Comparison of ENCODE assay signal across 17 cellular contexts in the genomic region with DNA sequence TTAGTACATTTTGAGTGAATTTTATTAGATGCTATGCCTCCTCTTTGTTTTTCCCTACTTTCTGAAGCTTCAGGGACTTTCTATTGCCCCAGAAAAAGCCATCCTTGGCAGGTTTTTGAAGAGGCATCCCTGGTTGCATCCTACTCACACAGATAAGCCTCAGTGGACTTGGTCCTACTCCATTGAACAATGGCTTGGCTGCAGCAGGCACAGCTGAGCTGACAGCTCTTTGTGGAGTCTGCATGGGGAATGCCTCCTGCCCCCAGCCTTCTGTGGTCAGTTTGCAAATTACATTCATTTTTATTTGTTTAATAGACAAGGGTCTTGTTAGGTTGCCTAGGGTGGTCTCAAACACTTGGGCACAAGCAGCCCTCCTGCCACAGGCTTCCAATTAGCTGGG.
DNase-seq lines count a peak whose midpoint lies in the region; ATAC-seq lines count a peak whose summit lies in the region.
"Had no signal": no experiment of that assay in that cellular context is flagged by ENCODE, and none has a peak within 500 bp of the region (broad histone marks: within the 10 kb centered on the region; RNA-seq: fewer than 3 reads in every experiment).

No MANE protein-coding gene starts in this region.

- H3K4me3 ChIP-seq in H7 (ENCODE audit: insufficient read depth, low read depth, low read length) (no peak overlapping the region), mesendoderm (ENCODE audit: low read length) (no peak overlapping the region), neuronal stem cell (ENCODE audit: low read length in 2 of 2) (no peak overlapping the region)
- H3K4me3 ChIP-seq: BLaER1 treated with 17β-estradiol and CSF1 and Interleukin-3, amounts not matched to agents 10 nM and 100 nM had no signal

- H3K79me1 ChIP-seq in mesendoderm (ENCODE audit: low read length) (no peaks in the 10 kb centered on the region), neuronal stem cell (ENCODE audit: low read depth, low read length) (no peaks in the 10 kb centered on the region)

- no peak overlapping the region for H3K4ac ChIP-seq in mesendoderm (ENCODE audit: low read depth, low read length)
- H3K4ac ChIP-seq in neuronal stem cell (ENCODE audit: low read length): no peak overlapping the region

- H4K8ac ChIP-seq in mesendoderm (ENCODE audit: low read depth, low read length): no peak overlapping the region
- H4K8ac ChIP-seq in neuronal stem cell (ENCODE audit: low read depth, low read length): no peak overlapping the region

- no peak overlapping the region for H2AFZ ChIP-seq in neuronal stem cell (ENCODE audit: low read length)

- H3K9ac ChIP-seq in mesendoderm (ENCODE audit: low read length) (no peak overlapping the region), neuronal stem cell (ENCODE audit: low read depth, low read length, poor library complexity) (no peak overlapping the region)
- H3K9ac ChIP-seq: BLaER1 treated with 17β-estradiol and CSF1 and Interleukin-3, amounts not matched to agents 10 nM and 100 nM had no signal

- no peak overlapping the region for H4K91ac ChIP-seq in neuronal stem cell (ENCODE audit: low read depth, low read length, poor library complexity)

- H3K18ac ChIP-seq in mesendoderm (ENCODE audit: low read length) (no peak overlapping the region), neuronal stem cell (ENCODE audit: low read length) (no peak overlapping the region)

- H3K36me3 ChIP-seq in H7 (replicated peaks; ENCODE audit: control insufficient read depth, insufficient read depth, low read length) (no peaks in the 10 kb centered on the region), mesendoderm (ENCODE audit: control insufficient read depth, insufficient read depth, low read length) (no peaks in the 10 kb centered on the region), neuronal stem cell (replicated peaks in 1 of 2; ENCODE audit: control insufficient read depth in 2 of 2, insufficient read depth in 2 of 2, low read length in 2 of 2) (no peaks in the 10 kb centered on the region)
- H3K36me3 ChIP-seq: BLaER1 treated with 17β-estradiol and CSF1 and Interleukin-3, amounts not matched to agents 10 nM and 100 nM had no signal

- H3K4me2 ChIP-seq in mesendoderm (ENCODE audit: low read length): no peak overlapping the region
- H3K4me2 ChIP-seq in neuronal stem cell (ENCODE audit: insufficient read depth, low read length, poor library complexity, severe bottlenecking): no peak overlapping the region
- H3K4me2 ChIP-seq: BLaER1 treated with 17β-estradiol and CSF1 and Interleukin-3, amounts not matched to agents 10 nM and 100 nM had no signal

- no peak overlapping the region for H4K5ac ChIP-seq in mesendoderm (ENCODE audit: low read length)

- DNase-seq in H7 (peak; percentile 14), mesendoderm (peak; percentile 28), neuronal stem cell (ENCODE audit: low spot score) (peak; percentile 29), SHP77 (lab: John Stamatoyannopoulos, UW) (no peak), epidermal melanocyte (ENCODE audit: insufficient read length, low spot score) (no peak), inferior parietal cortex (ENCODE audit: extremely low spot score) (no peak)
- DNase-seq: 8988T; AML-193; Caco-2; Calu3; CD4-positive, alpha-beta T cell; CD8-positive, alpha-beta T cell; DMS79 treated with DMSO at 0.1 percent for 48 hours; GF-D8 had no signal

- H2BK12ac ChIP-seq in neuronal stem cell (ENCODE audit: low read length): no peak overlapping the region

- H3K4me1 ChIP-seq in mesendoderm (ENCODE audit: control insufficient read depth, low read depth, low read length) (no peaks in the 10 kb centered on the region), neuronal stem cell (ENCODE audit: control insufficient read depth in 2 of 2, insufficient read depth in 1 of 2, low read depth in 1 of 2, low read length in 2 of 2) (peaks cover 0 to 2% of the 10 kb centered on the region in 2 donors)
- H3K4me1 ChIP-seq: BLaER1 treated with 17β-estradiol and CSF1 and Interleukin-3, amounts not matched to agents 10 nM and 100 nM; Caco-2 had no signal

- H2BK15ac ChIP-seq in mesendoderm (replicated peaks; ENCODE audit: low read depth) (no peak overlapping the region), neuronal stem cell (ENCODE audit: low read length) (no peak overlapping the region)

- peaks cover 4 to 6% of the 10 kb centered on the region in 2 donors for H3K9me3 ChIP-seq in neuronal stem cell (replicated peaks in 1 of 2; ENCODE audit: control insufficient read depth in 2 of 2, insufficient read depth in 1 of 2, low read depth in 1 of 2, low read length in 2 of 2)

- H3K14ac ChIP-seq in neuronal stem cell (ENCODE audit: low read length): no peak overlapping the region

- no peak overlapping the region for H2BK5ac ChIP-seq in mesendoderm (ENCODE audit: low read length)
- H2BK5ac ChIP-seq in neuronal stem cell (ENCODE audit: low read length): no peak overlapping the region

- H3K27me3 ChIP-seq in H7 (ENCODE audit: control insufficient read depth, insufficient read depth, low read length) (no peaks in the 10 kb centered on the region), mesendoderm (ENCODE audit: insufficient read depth, low read length, poor library complexity) (no peaks in the 10 kb centered on the region), neuronal stem cell (ENCODE audit: control insufficient read depth in 3 of 3, insufficient read depth in 3 of 3, low read depth in 1 of 3, low read length in 3 of 3) (no peaks in the 10 kb centered on the region)
- H3K27me3 ChIP-seq: BLaER1 treated with 17β-estradiol and CSF1 and Interleukin-3, amounts not matched to agents 10 nM and 100 nM had no signal

- H3K56ac ChIP-seq in mesendoderm (ENCODE audit: low read length): no peak overlapping the region

- H3K79me2 ChIP-seq in mesendoderm (ENCODE audit: control insufficient read depth, insufficient read depth, low read length): no peaks in the 10 kb centered on the region

- H3K23ac ChIP-seq in mesendoderm (ENCODE audit: low read length) (no peak overlapping the region), neuronal stem cell (ENCODE audit: low read depth, low read length, poor library complexity) (no peak overlapping the region)

- H3K27ac ChIP-seq in mesendoderm (ENCODE audit: low read depth, low read length) (no peak overlapping the region), neuronal stem cell (replicated peaks; ENCODE audit: low read length) (no peak overlapping the region)
- H3K27ac ChIP-seq: BLaER1 treated with 17β-estradiol and CSF1 and Interleukin-3, amounts not matched to agents 10 nM and 100 nM; C4-2B had no signal

- no peak for ATAC-seq in GM18873 (IDR thresholded peaks at IDR 0.05; ENCODE audit: low FRiP score, unreplicated experiment)
- ATAC-seq: CD8-positive, alpha-beta T cell had no signal

- no peak overlapping the region for H2BK120ac ChIP-seq in mesendoderm (ENCODE audit: low read depth, low read length)
- H2BK120ac ChIP-seq in neuronal stem cell (ENCODE audit: low read depth, low read length): no peak overlapping the region

- H2AK5ac ChIP-seq in mesendoderm (ENCODE audit: low read length) (no peak overlapping the region), neuronal stem cell (ENCODE audit: low read depth, low read length) (no peak overlapping the region)

Comparison
In these comparisons a context has a peak if more than half of its experiments do, and no peak if none do; other contexts are left out.
1. DNase-seq: peak in H7 (single experiment), mesendoderm (single experiment) and neuronal stem cell (single experiment); none in SHP77 (0 of 2), epidermal melanocyte (single experiment) and inferior parietal cortex (single experiment).